In genomic region chr2:168189835-168190426, GRCh38 we compare ENCODE assay signal across 11 cellular contexts. TPM values are rescaled to one million over a fixed set of nuclear protein-coding genes. Genes with fewer than 3 reads are reported as not detected.
DNase-seq lines count a peak whose midpoint lies in the region; ATAC-seq and TF ChIP-seq lines count a peak whose summit lies in the region.
"Had no signal": no experiment of that assay in that cellular context is flagged by ENCODE, and none has a peak within 500 bp of the region (broad histone marks: within the 10 kb centered on the region; RNA-seq: fewer than 3 reads in every experiment).

No MANE protein-coding gene starts in this region.

- no peaks in the 10 kb centered on the region for H3K9me3 ChIP-seq in stomach

- ATAC-seq in left colon (peak; percentile 20), HG03432 (IDR thresholded peaks at IDR 0.05; ENCODE audit: unreplicated experiment) (no peak)
- ATAC-seq: K562 had no signal

- no peak for TF ChIP-seq CTCF in chondrocyte (IDR thresholded peaks at IDR 0.05)
- TF ChIP-seq CTCF in stomach (IDR thresholded peaks at IDR 0.05): no peak

- no peaks in the 10 kb centered on the region for H3K36me3 Mint-ChIP-seq in chondrocyte (ENCODE audit: low read depth)

- no peaks in the 10 kb centered on the region for H3K9me3 Mint-ChIP-seq in chondrocyte (ENCODE audit: low read depth)
- H3K9me3 Mint-ChIP-seq: CD14-positive monocyte, neural crest cell had no signal

- peak; percentile 65 for DNase-seq in AG20443 (ENCODE audit: low spot score)
- DNase-seq in Jurkat, Clone E6-1 (ENCODE audit: low read depth, low spot score): peak; percentile 49
- DNase-seq in chondrocyte (ENCODE audit: low spot score): no peak
- DNase-seq in left colon: no peak
- no peak for DNase-seq in T-helper 1 cell
- no peak for DNase-seq in stomach
- no peak for DNase-seq in NCI-H774 (lab: John Stamatoyannopoulos, UW)

- H3K27me3 ChIP-seq in stomach: no peaks in the 10 kb centered on the region

- peak overlapping the region in 2 of 5 donors; percentile 40 to 54 for H3K27ac ChIP-seq in stomach

- no peak overlapping the region for H3K4me3 ChIP-seq in Jurkat, Clone E6-1 (ENCODE audit: low read length)
- no peak overlapping the region for H3K4me3 ChIP-seq in stomach
- H3K4me3 ChIP-seq: K562 had no signal

- WGBS in stomach, 5 donors: 81 to 87% (median 85%) methylated on average over 7 of the region's 7 CpGs

- intact Hi-C loops in left colon (cut with DNase I, micrococcal nuclease) (no loop called here), stomach (cut with DNase I; ENCODE audit: low total_unique reads) (no loop called here)

- H3K4me1 Mint-ChIP-seq in chondrocyte (ENCODE audit: low read depth): peaks cover 60% of the 10 kb centered on the region

- no peaks in the 10 kb centered on the region for H3K36me3 ChIP-seq in stomach

- H3K4me1 ChIP-seq in stomach: peaks cover 24 to 77% (median 60%) of the 10 kb centered on the region in 4 donors

- no peak for TF ChIP-seq POLR2A in stomach (IDR thresholded peaks at IDR 0.05)

- no peaks in the 10 kb centered on the region for H3K27me3 Mint-ChIP-seq in chondrocyte (ENCODE audit: low read depth)

- H3K27ac Mint-ChIP-seq in chondrocyte (ENCODE audit: unreplicated experiment): peak overlapping the region; percentile 12

- H3K4me3 Mint-ChIP-seq in chondrocyte (ENCODE audit: unreplicated experiment): no peak overlapping the region
- H3K4me3 Mint-ChIP-seq: CD14-positive monocyte, neural crest cell had no signal

- no peak for TF ChIP-seq EP300 in stomach (IDR thresholded peaks at IDR 0.05)

RNA-seq across cellular contexts. Expression of gene STK39, which starts 57.5 kb away (rescaled TPM):
- 46.7 TPM for polyA plus RNA-seq in Jurkat, Clone E6-1 (2012; ENCODE audit: insufficient read depth, insufficient read length)
- total RNA-seq in chondrocyte: 31.9 to 34.8 TPM (median 34.3 TPM) in 3 replicates
- 10 to 100 TPM; 50.4 to 53.2 TPM for total RNA-seq in left colon
- 10 to 100 TPM; 29.8 to 60.7 (median 44.1) TPM for total RNA-seq in stomach
- polyA plus RNA-seq in stomach: 10 to 100 TPM; 18.3 to 35.7 (median 30.4) TPM

Comparison
In these comparisons a context has a peak if more than half of its experiments do, and no peak if none do; other contexts are left out.
1. DNase-seq: peak in AG20443 (single experiment) and Jurkat, Clone E6-1 (single experiment); none in chondrocyte (single experiment), left colon (0 of 2), T-helper 1 cell (0 of 5), stomach (single experiment) and NCI-H774 (single experiment).